ENCODE assay signal across 8 cellular contexts in genomic region chr1:65265296-65266271, GRCh38. TPM values are rescaled to one million over a fixed set of nuclear protein-coding genes. Genes with fewer than 3 reads are reported as not detected.
DNase-seq lines count a peak whose midpoint lies in the region; ATAC-seq and TF ChIP-seq lines count a peak whose summit lies in the region.

No MANE protein-coding gene starts in this region.

- intact Hi-C loops in dendritic cell treated with granulocyte-macrophage colony-stimulating factor and Interleukin-4, amounts not matched to agents 40 ng/mL and 50 ng/mL, for 4 days (cut with micrococcal nuclease), result no loop called here

- no peak overlapping the region; the same call in 1 of the 2 replicates for H3K27ac Mint-ChIP-seq in WTC11
- H3K27ac Mint-ChIP-seq in dendritic cell treated with granulocyte-macrophage colony-stimulating factor and Interleukin-4, amounts not matched to agents 40 ng/mL and 50 ng/mL, for 4 days, result no peak overlapping the region

- H3K4me3 ChIP-seq in AG10803 (ENCODE audit: low read length), result peak overlapping the region; percentile 59

- H3K36me3 Mint-ChIP-seq in WTC11, result no peaks in the 10 kb centered on the region
- H3K36me3 Mint-ChIP-seq in dendritic cell treated with granulocyte-macrophage colony-stimulating factor and Interleukin-4, amounts not matched to agents 40 ng/mL and 50 ng/mL, for 4 days (ENCODE audit: low read depth), result no peaks in the 10 kb centered on the region

- DNase-seq in AG10803 (ENCODE audit: low read depth) (peak; percentile 55), KBM-7 (peak; percentile 21), WTC11 (ENCODE audit: low spot score) (peak; percentile 80)
- DNase-seq in stimulated activated CD4-positive, alpha-beta T cell treated with anti-CD3 and anti-CD28 coated beads, Interleukin-4, amount 100 ng/mL, for 24 hours, result peak; percentile 15

- peak overlapping the region; percentile 64 for H3K27ac ChIP-seq in layer of hippocampus (ENCODE audit: low read depth, low read length)

- peak; percentile 52 for ATAC-seq in GM18861 (IDR thresholded peaks at IDR 0.05; ENCODE audit: unreplicated experiment)
- ATAC-seq in WTC11, result peak; percentile 92
- ATAC-seq in HG03108 (IDR thresholded peaks at IDR 0.05; ENCODE audit: unreplicated experiment), result no peak

- POLR2A ChIA-PET in WTC11 (lab: Charles Lee), result interaction anchor here (0.6 to 0.8 kb wide), 3 partner anchors 10 to 154 kb away, joined by 3 read pairs; no protein-coding TSS in a partner anchor

- peak overlapping the region; percentile 93 for H3K4me3 Mint-ChIP-seq in WTC11
- H3K4me3 Mint-ChIP-seq in dendritic cell treated with granulocyte-macrophage colony-stimulating factor and Interleukin-4, amounts not matched to agents 40 ng/mL and 50 ng/mL, for 4 days, result peak overlapping the region; percentile 67

- CTCF ChIA-PET in WTC11 (lab: Charles Lee), result interaction anchor here (0.7 to 4.2 kb wide), 6 partner anchors 13 to 597 kb away, joined by 3 to 28 read pairs (median 4); no protein-coding TSS in a partner anchor

- H3K4me1 Mint-ChIP-seq in WTC11, result peaks cover 33% of the 10 kb centered on the region
- peaks cover 19% of the 10 kb centered on the region for H3K4me1 Mint-ChIP-seq in dendritic cell treated with granulocyte-macrophage colony-stimulating factor and Interleukin-4, amounts not matched to agents 40 ng/mL and 50 ng/mL, for 4 days (ENCODE audit: low read depth)

- in situ Hi-C loops in KBM-7 (cut with MboI; ENCODE audit: low pct_unique_long_range_greater_than_20kb, low sequenced_read_pairs), result no loop called here

- peaks cover 12% of the 10 kb centered on the region for H3K27me3 Mint-ChIP-seq in WTC11 (ENCODE audit: low read depth)
- H3K27me3 Mint-ChIP-seq in dendritic cell treated with granulocyte-macrophage colony-stimulating factor and Interleukin-4, amounts not matched to agents 40 ng/mL and 50 ng/mL, for 4 days, result peaks cover 36% of the 10 kb centered on the region

- H3K27me3 ChIP-seq in layer of hippocampus (ENCODE audit: control insufficient read depth, insufficient read depth, low read length), result no peaks in the 10 kb centered on the region

- TF ChIP-seq CTCF in AG10803 (conservative IDR thresholded peaks at IDR 0.05; ENCODE audit: low read length), result peak; percentile 46
- TF ChIP-seq CTCF in WTC11 (IDR thresholded peaks at IDR 0.05), result no peak

- no peaks in the 10 kb centered on the region for H3K9me3 Mint-ChIP-seq in WTC11
- no peaks in the 10 kb centered on the region for H3K9me3 Mint-ChIP-seq in dendritic cell treated with granulocyte-macrophage colony-stimulating factor and Interleukin-4, amounts not matched to agents 40 ng/mL and 50 ng/mL, for 4 days

TF ChIP-seq in WTC11, 78 proteins besides CTCF, POLR2A, EP300 and RAD21 (continues in another document):
- peak; percentile 88 for TF ChIP-seq SMAD3 (CRISPR knock-in tag; IDR thresholded peaks at IDR 0.05; ENCODE audit: borderline replicate concordance)
- TF ChIP-seq ZSCAN18 (CRISPR knock-in tag; IDR thresholded peaks at IDR 0.05), result no peak
- 0 out of 2 replicates have a peak, but pooled peaks have one; percentile 43 for TF ChIP-seq SMAD4 (CRISPR knock-in tag; IDR thresholded peaks at IDR 0.05)
- peak; percentile 95 for TF ChIP-seq ARID4B (CRISPR knock-in tag; IDR thresholded peaks at IDR 0.05; ENCODE audit: borderline replicate concordance)
- peak; percentile 93; the same call in 1 of the 2 replicates for TF ChIP-seq ZNF232 (CRISPR knock-in tag; IDR thresholded peaks at IDR 0.05)
- TF ChIP-seq, protein P1, sequence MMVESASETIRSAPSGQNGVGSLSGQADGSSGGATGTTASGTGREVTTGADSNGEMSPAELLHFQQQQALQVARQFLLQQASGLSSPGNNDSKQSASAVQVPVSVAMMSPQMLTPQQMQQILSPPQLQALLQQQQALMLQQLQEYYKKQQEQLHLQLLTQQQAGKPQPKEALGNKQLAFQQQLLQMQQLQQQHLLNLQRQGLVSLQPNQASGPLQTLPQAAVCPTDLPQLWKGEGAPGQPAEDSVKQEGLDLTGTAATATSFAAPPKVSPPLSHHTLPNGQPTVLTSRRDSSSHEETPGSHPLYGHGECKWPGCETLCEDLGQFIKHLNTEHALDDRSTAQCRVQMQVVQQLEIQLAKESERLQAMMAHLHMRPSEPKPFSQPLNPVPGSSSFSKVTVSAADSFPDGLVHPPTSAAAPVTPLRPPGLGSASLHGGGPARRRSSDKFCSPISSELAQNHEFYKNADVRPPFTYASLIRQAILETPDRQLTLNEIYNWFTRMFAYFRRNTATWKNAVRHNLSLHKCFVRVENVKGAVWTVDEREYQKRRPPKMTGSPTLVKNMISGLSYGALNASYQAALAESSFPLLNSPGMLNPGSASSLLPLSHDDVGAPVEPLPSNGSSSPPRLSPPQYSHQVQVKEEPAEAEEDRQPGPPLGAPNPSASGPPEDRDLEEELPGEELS (CRISPR knock-in tag; IDR thresholded peaks at IDR 0.05), result peak; percentile 54; the same call in 1 of the 2 replicates
- TF ChIP-seq, protein P2, sequence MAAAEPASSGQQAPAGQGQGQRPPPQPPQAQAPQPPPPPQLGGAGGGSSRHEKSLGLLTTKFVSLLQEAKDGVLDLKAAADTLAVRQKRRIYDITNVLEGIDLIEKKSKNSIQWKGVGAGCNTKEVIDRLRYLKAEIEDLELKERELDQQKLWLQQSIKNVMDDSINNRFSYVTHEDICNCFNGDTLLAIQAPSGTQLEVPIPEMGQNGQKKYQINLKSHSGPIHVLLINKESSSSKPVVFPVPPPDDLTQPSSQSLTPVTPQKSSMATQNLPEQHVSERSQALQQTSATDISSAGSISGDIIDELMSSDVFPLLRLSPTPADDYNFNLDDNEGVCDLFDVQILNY (CRISPR knock-in tag; IDR thresholded peaks at IDR 0.05), result peak; percentile 50; the same call in 1 of the 2 replicates
- TF ChIP-seq, protein P3, sequence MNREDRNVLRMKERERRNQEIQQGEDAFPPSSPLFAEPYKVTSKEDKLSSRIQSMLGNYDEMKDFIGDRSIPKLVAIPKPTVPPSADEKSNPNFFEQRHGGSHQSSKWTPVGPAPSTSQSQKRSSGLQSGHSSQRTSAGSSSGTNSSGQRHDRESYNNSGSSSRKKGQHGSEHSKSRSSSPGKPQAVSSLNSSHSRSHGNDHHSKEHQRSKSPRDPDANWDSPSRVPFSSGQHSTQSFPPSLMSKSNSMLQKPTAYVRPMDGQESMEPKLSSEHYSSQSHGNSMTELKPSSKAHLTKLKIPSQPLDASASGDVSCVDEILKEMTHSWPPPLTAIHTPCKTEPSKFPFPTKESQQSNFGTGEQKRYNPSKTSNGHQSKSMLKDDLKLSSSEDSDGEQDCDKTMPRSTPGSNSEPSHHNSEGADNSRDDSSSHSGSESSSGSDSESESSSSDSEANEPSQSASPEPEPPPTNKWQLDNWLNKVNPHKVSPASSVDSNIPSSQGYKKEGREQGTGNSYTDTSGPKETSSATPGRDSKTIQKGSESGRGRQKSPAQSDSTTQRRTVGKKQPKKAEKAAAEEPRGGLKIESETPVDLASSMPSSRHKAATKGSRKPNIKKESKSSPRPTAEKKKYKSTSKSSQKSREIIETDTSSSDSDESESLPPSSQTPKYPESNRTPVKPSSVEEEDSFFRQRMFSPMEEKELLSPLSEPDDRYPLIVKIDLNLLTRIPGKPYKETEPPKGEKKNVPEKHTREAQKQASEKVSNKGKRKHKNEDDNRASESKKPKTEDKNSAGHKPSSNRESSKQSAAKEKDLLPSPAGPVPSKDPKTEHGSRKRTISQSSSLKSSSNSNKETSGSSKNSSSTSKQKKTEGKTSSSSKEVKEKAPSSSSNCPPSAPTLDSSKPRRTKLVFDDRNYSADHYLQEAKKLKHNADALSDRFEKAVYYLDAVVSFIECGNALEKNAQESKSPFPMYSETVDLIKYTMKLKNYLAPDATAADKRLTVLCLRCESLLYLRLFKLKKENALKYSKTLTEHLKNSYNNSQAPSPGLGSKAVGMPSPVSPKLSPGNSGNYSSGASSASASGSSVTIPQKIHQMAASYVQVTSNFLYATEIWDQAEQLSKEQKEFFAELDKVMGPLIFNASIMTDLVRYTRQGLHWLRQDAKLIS (CRISPR knock-in tag; IDR thresholded peaks at IDR 0.05; ENCODE audit: borderline replicate concordance), result no peak

RNA-seq across cellular contexts. Expression of gene DNAJC6, which starts 43.8 kb away (rescaled TPM):
- total RNA-seq in WTC11 (2021), result 6.0 to 9.1 TPM (median 7.6 TPM) in 3 replicates

Comparison
In these comparisons a context has a peak if more than half of its experiments do, and no peak if none do; other contexts are left out.
1. DNase-seq: peak in every context shown above with its lines; median percentile 80 in WTC11; 55 in AG10803; 21 in KBM-7; 15 in stimulated activated CD4-positive, alpha-beta T cell treated with anti-CD3 and anti-CD28 coated beads, Interleukin-4, amount 100 ng/mL, for 24 hours.